15 cellular contexts compared by ENCODE assay signal in genomic region chr9:134525841-134526797, GRCh38.
DNase-seq lines count a peak whose midpoint lies in the region; ATAC-seq and TF ChIP-seq lines count a peak whose summit lies in the region.
"Had no signal": no experiment of that assay in that cellular context is flagged by ENCODE, and none has a peak within 500 bp of the region (broad histone marks: within the 10 kb centered on the region; RNA-seq: fewer than 3 reads in every experiment).

No MANE protein-coding gene starts in this region.

- no peak overlapping the region for H3K4me3 ChIP-seq in duodenal mucosa (ENCODE audit: low read depth in 1 of 2, low read length in 2 of 2)
- no peak overlapping the region for H3K4me3 ChIP-seq in smooth muscle cell
- H3K4me3 ChIP-seq: lung, ovary had no signal

- WGBS in smooth muscle cell (ENCODE audit: low lambda C conversion rate), result 86% methylated on average over 28 of the region's 28 CpGs

- DNase-seq in EL (peak; percentile 56), islet precursor cell (peak; percentile 47), smooth muscle cell (lab: John Stamatoyannopoulos, UW; ENCODE audit: unreplicated experiment) (no peak), OCI-M2 (lab: John Stamatoyannopoulos, UW; ENCODE audit: unreplicated experiment) (no peak)
- DNase-seq in stimulated activated CD4-positive, alpha-beta T cell treated with anti-CD3 and anti-CD28 coated beads, Interleukin-4, amount 100 ng/mL, for 4 hours, result no peak
- no peak for DNase-seq in stimulated activated CD4-positive, alpha-beta T cell treated with anti-CD3 and anti-CD28 coated beads, Interleukin-15, amount 100 ng/mL, for 24 hours
- DNase-seq: hypothalamus; NCI-H1092; stimulated activated CD4-positive, alpha-beta T cell treated with anti-CD3 and anti-CD28 coated beads, Interleukin-2, amount 100 ng/mL, for 48 hours; stimulated activated naive CD4-positive, alpha-beta T cell had no signal

- H3K9me3 ChIP-seq in duodenal mucosa (ENCODE audit: control insufficient read depth in 1 of 2, low read length in 2 of 2) (peaks cover 0 to 6% of the 10 kb centered on the region in 2 donors), smooth muscle cell (replicated peaks; ENCODE audit: low read depth) (no peaks in the 10 kb centered on the region)
- H3K9me3 ChIP-seq: ovary had no signal

- H3K27ac ChIP-seq in duodenal mucosa (ENCODE audit: low read depth, low read length), result peak overlapping the region; percentile 32
- H3K27ac ChIP-seq in smooth muscle cell (ENCODE audit: low read depth), result peak overlapping the region; percentile 17
- H3K27ac ChIP-seq: ovary had no signal

- H3K27me3 ChIP-seq in duodenal mucosa (ENCODE audit: control insufficient read depth in 1 of 2, insufficient read depth in 2 of 2, low read length in 2 of 2) (no peaks in the 10 kb centered on the region), smooth muscle cell (ENCODE audit: low read depth) (no peaks in the 10 kb centered on the region)
- H3K27me3 ChIP-seq: ovary had no signal

- H3K4me2 ChIP-seq in smooth muscle cell, result peak overlapping the region; percentile 4

- no peak overlapping the region for H2AFZ ChIP-seq in smooth muscle cell (ENCODE audit: low read depth)

- no peaks in the 10 kb centered on the region for H3F3A ChIP-seq in smooth muscle cell (ENCODE audit: low read depth)

- no peak for ATAC-seq in GM21529 (IDR thresholded peaks at IDR 0.05; ENCODE audit: unreplicated experiment)
- ATAC-seq: activated T-helper 17 cell treated with anti-CD3 and anti-CD28 coated beads, Interleukin-2, amount 50 U/mL, for 72 hours had no signal

- no peak for TF ChIP-seq CTCF in smooth muscle cell (IDR thresholded peaks at IDR 0.05; ENCODE audit: borderline replicate concordance, insufficient read depth, poor library complexity, severe bottlenecking)

- H3K36me3 ChIP-seq in duodenal mucosa (ENCODE audit: control insufficient read depth in 1 of 2, insufficient read depth in 2 of 2, low read length in 2 of 2) (no peaks in the 10 kb centered on the region), smooth muscle cell (ENCODE audit: low read depth) (no peaks in the 10 kb centered on the region)
- H3K36me3 ChIP-seq: ovary had no signal

- H4K20me1 ChIP-seq in smooth muscle cell (ENCODE audit: low read depth), result no peaks in the 10 kb centered on the region

- H3K9ac ChIP-seq in duodenal mucosa (ENCODE audit: low read depth in 1 of 2, low read length in 2 of 2) (no peak overlapping the region), smooth muscle cell (ENCODE audit: low read depth) (no peak overlapping the region)

- H3K4me1 ChIP-seq in duodenal mucosa (ENCODE audit: control insufficient read depth in 1 of 2, insufficient read depth in 2 of 2, low read length in 2 of 2), result no peaks in the 10 kb centered on the region
- H3K4me1 ChIP-seq in smooth muscle cell (ENCODE audit: low read depth), result no peaks in the 10 kb centered on the region

- H3K79me2 ChIP-seq in smooth muscle cell (ENCODE audit: low read depth), result no peaks in the 10 kb centered on the region

Comparison
In these comparisons a context has a peak if more than half of its experiments do, and no peak if none do; other contexts are left out.
1. DNase-seq: peak in EL (single experiment) and islet precursor cell (single experiment); none in smooth muscle cell (single experiment), stimulated activated CD4-positive, alpha-beta T cell treated with anti-CD3 and anti-CD28 coated beads, Interleukin-4, amount 100 ng/mL, for 4 hours (0 of 2), stimulated activated CD4-positive, alpha-beta T cell treated with anti-CD3 and anti-CD28 coated beads, Interleukin-15, amount 100 ng/mL, for 24 hours (single experiment) and OCI-M2 (single experiment).